ENCODE assay signal across 23 cellular contexts in the genomic region with DNA sequence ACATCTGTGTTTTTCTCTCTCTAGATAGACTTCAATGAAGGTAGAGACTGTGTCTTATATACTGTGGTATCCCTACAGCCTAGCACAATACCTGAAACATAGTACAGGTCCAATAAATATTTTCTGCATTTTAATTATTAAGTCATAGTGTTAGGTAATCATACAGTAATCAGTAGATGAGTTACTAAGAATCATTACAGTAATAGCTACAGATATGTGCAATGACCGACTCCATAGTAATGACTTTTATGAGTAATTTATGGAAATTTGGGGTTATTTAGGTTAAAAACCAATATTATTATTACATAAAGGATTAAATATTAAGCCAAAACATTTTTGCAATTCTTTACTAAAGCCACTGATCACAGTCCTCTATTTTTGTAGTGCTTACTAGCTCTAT.
"Had no signal": no experiment of that assay in that cellular context is flagged by ENCODE, and none has a peak within 500 bp of the region (broad histone marks: within the 10 kb centered on the region; RNA-seq: fewer than 3 reads in every experiment).

No MANE protein-coding gene starts in this region.

- H3K27ac ChIP-seq: adrenal gland, ascending aorta, epithelial cell of prostate, gastroesophageal sphincter, sigmoid colon, thyroid gland had no signal

- H3K27me3 ChIP-seq: adrenal gland, ascending aorta, gastroesophageal sphincter, sigmoid colon, thyroid gland had no signal

- H3K36me3 ChIP-seq: adrenal gland, ascending aorta, gastroesophageal sphincter, sigmoid colon, thyroid gland had no signal

- H3K9me3 ChIP-seq: adrenal gland, ascending aorta, gastroesophageal sphincter, sigmoid colon, thyroid gland had no signal

- H3K4me3 ChIP-seq: adrenal gland, ascending aorta, gastroesophageal sphincter, sigmoid colon, thyroid gland had no signal

- DNase-seq: activated CD4-positive, alpha-beta T cell treated with anti-CD3 and anti-CD28 coated beads, Interleukin-2, amount 50 U/mL, for 4 hours; activated CD8-positive, alpha-beta memory T cell treated with anti-CD3 and anti-CD28 coated beads for 24 hours; activated CD8-positive, alpha-beta memory T cell treated with anti-CD3 and anti-CD28 coated beads, Interleukin-2, amount 50 U/mL, for 4 hours; activated T-cell treated with anti-CD3 and anti-CD28 coated beads, Interleukin-2, amount 50 U/mL, for 24 hours; adrenal gland; cortex of kidney; endodermal cell; head of caudate nucleus; hypothalamus; left ventricle myocardium superior; nephron progenitor cell; sigmoid colon; stimulated activated CD4-positive, alpha-beta T cell treated with anti-CD3 and anti-CD28 coated beads, Interleukin-4, amount 100 ng/mL, for 4 hours; stimulated activated naive CD8-positive, alpha-beta T cell treated with anti-CD3 and anti-CD28 coated beads, Interleukin-15, Interleukin-2, amounts not matched to agents 100 U/mL and 50 U/mL, for 24 hours; substantia nigra; T1000; thyroid gland had no signal

- ATAC-seq: activated naive CD4-positive, alpha-beta T cell treated with anti-CD3 and anti-CD28 coated beads, Interleukin-2, amount 50 U/mL, for 72 hours; activated T-helper 17 cell treated with anti-CD3 and anti-CD28 coated beads, Interleukin-2, amount 50 U/mL, for 72 hours; gastroesophageal sphincter; left ventricle myocardium superior; stimulated activated naive CD8-positive, alpha-beta T cell treated with anti-CD3 and anti-CD28 coated beads, Interleukin-15, Interleukin-2, amounts not matched to agents 100 U/mL and 50 U/mL, for 24 hours; WTC11 had no signal
